Comparison of ENCODE assay signal across 14 cellular contexts in the genomic region with DNA sequence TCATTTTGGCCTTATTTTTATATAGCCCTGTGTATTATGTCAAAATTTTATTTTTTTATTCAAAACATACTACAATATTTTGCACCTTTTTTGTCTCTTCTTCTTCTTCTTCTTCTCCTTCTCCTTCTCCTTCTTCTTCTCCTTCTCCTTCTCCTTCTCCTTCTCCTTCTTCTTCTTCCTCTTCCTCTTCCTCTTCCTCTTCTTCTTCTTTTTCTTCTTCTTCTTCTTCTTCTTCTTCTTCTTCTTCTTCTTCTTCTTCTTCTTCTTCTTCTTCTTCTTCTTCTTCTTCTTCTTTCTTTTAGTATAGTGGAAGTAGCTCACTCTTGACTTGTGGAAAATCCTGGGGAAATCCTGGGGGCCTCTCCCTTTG. TPM values are rescaled to one million over a fixed set of nuclear protein-coding genes. Genes with fewer than 3 reads are reported as not detected.
"Had no signal": no experiment of that assay in that cellular context is flagged by ENCODE, and none has a peak within 500 bp of the region (broad histone marks: within the 10 kb centered on the region; RNA-seq: fewer than 3 reads in every experiment).

No MANE protein-coding gene starts in this region.

RNA-seq across cellular contexts. Expression of a gene that starts 2.6 kb away (rescaled TPM):
- total RNA-seq: activated B cell treated with CpG ODN at 0.5 μM for 24 hours; activated CD4-positive, alpha-beta memory T cell treated with anti-CD3 and anti-CD28 coated beads for 36 hours; activated CD4-positive, alpha-beta memory T cell treated with anti-CD3 and anti-CD28 coated beads, Interleukin-2, amount 10 ng/mL, durations not matched to agents 7 days and 5 days; activated CD4-positive, alpha-beta T cell treated with anti-CD3 and anti-CD28 coated beads for 36 hours; activated CD4-positive, alpha-beta T cell treated with anti-CD3 and anti-CD28 coated beads, Interleukin-2, amount 10 ng/mL, durations not matched to agents 24 days and 14 days; activated CD4-positive, alpha-beta T cell treated with anti-CD3 and anti-CD28 coated beads, Interleukin-2, amount 10 ng/mL, durations not matched to agents 7 days and 5 days; activated CD8-positive, alpha-beta memory T cell treated with anti-CD3 and anti-CD28 coated beads for 36 hours; activated CD8-positive, alpha-beta memory T cell treated with anti-CD3 and anti-CD28 coated beads, Interleukin-2, amount 10 ng/mL, durations not matched to agents 7 days and 5 days; activated CD8-positive, alpha-beta T cell treated with anti-CD3 and anti-CD28 coated beads for 36 hours; activated CD8-positive, alpha-beta T cell treated with anti-CD3 and anti-CD28 coated beads, Interleukin-2, amount 10 ng/mL, durations not matched to agents 7 days and 5 days; T-helper 1 cell treated with Interleukin-12 subunit alpha and Interleukin-12 subunit beta and Interleukin-4 antibody, amounts not matched to agents 30 ng/mL and 1 ng/mL, for 36 hours; T-helper 17 cell; T-helper 2 cell treated with Interferon-gamma antibody and Interleukin-4, amounts not matched to agents 100 ng/mL and 5 ng/mL, for 36 hours; WTC11 had no signal

RNA-seq across cellular contexts. Expression of a gene that starts 9.0 kb away (rescaled TPM):
- total RNA-seq: activated CD4-positive, alpha-beta memory T cell treated with anti-CD3 and anti-CD28 coated beads for 36 hours; activated CD4-positive, alpha-beta memory T cell treated with anti-CD3 and anti-CD28 coated beads, Interleukin-2, amount 10 ng/mL, durations not matched to agents 7 days and 5 days; activated CD4-positive, alpha-beta T cell treated with anti-CD3 and anti-CD28 coated beads for 36 hours; activated CD4-positive, alpha-beta T cell treated with anti-CD3 and anti-CD28 coated beads, Interleukin-2, amount 10 ng/mL, durations not matched to agents 24 days and 14 days; activated CD4-positive, alpha-beta T cell treated with anti-CD3 and anti-CD28 coated beads, Interleukin-2, amount 10 ng/mL, durations not matched to agents 7 days and 5 days; activated CD8-positive, alpha-beta memory T cell treated with anti-CD3 and anti-CD28 coated beads for 36 hours; activated CD8-positive, alpha-beta memory T cell treated with anti-CD3 and anti-CD28 coated beads, Interleukin-2, amount 10 ng/mL, durations not matched to agents 7 days and 5 days; activated CD8-positive, alpha-beta T cell treated with anti-CD3 and anti-CD28 coated beads for 36 hours; activated CD8-positive, alpha-beta T cell treated with anti-CD3 and anti-CD28 coated beads, Interleukin-2, amount 10 ng/mL, durations not matched to agents 7 days and 5 days; T-helper 1 cell treated with Interleukin-12 subunit alpha and Interleukin-12 subunit beta and Interleukin-4 antibody, amounts not matched to agents 30 ng/mL and 1 ng/mL, for 36 hours; T-helper 2 cell treated with Interferon-gamma antibody and Interleukin-4, amounts not matched to agents 100 ng/mL and 5 ng/mL, for 36 hours had no signal

RNA-seq across cellular contexts. Expression of a gene that starts 49.0 kb away (rescaled TPM):
- total RNA-seq: activated B cell treated with CpG ODN at 0.5 μM for 24 hours; activated CD4-positive, alpha-beta memory T cell treated with anti-CD3 and anti-CD28 coated beads for 36 hours; activated CD4-positive, alpha-beta memory T cell treated with anti-CD3 and anti-CD28 coated beads, Interleukin-2, amount 10 ng/mL, durations not matched to agents 7 days and 5 days; activated CD4-positive, alpha-beta T cell treated with anti-CD3 and anti-CD28 coated beads for 36 hours; activated CD4-positive, alpha-beta T cell treated with anti-CD3 and anti-CD28 coated beads, Interleukin-2, amount 10 ng/mL, durations not matched to agents 24 days and 14 days; activated CD4-positive, alpha-beta T cell treated with anti-CD3 and anti-CD28 coated beads, Interleukin-2, amount 10 ng/mL, durations not matched to agents 7 days and 5 days; activated CD8-positive, alpha-beta memory T cell treated with anti-CD3 and anti-CD28 coated beads for 36 hours; activated CD8-positive, alpha-beta memory T cell treated with anti-CD3 and anti-CD28 coated beads, Interleukin-2, amount 10 ng/mL, durations not matched to agents 7 days and 5 days; activated CD8-positive, alpha-beta T cell treated with anti-CD3 and anti-CD28 coated beads for 36 hours; activated CD8-positive, alpha-beta T cell treated with anti-CD3 and anti-CD28 coated beads, Interleukin-2, amount 10 ng/mL, durations not matched to agents 7 days and 5 days; T-helper 1 cell treated with Interleukin-12 subunit alpha and Interleukin-12 subunit beta and Interleukin-4 antibody, amounts not matched to agents 30 ng/mL and 1 ng/mL, for 36 hours; T-helper 17 cell; T-helper 2 cell treated with Interferon-gamma antibody and Interleukin-4, amounts not matched to agents 100 ng/mL and 5 ng/mL, for 36 hours had no signal

RNA-seq across cellular contexts. Expression of a gene that starts 56.5 kb away (rescaled TPM):
- total RNA-seq: activated B cell treated with CpG ODN at 0.5 μM for 24 hours; activated CD4-positive, alpha-beta memory T cell treated with anti-CD3 and anti-CD28 coated beads for 36 hours; activated CD4-positive, alpha-beta memory T cell treated with anti-CD3 and anti-CD28 coated beads, Interleukin-2, amount 10 ng/mL, durations not matched to agents 7 days and 5 days; activated CD4-positive, alpha-beta T cell treated with anti-CD3 and anti-CD28 coated beads for 36 hours; activated CD4-positive, alpha-beta T cell treated with anti-CD3 and anti-CD28 coated beads, Interleukin-2, amount 10 ng/mL, durations not matched to agents 24 days and 14 days; activated CD4-positive, alpha-beta T cell treated with anti-CD3 and anti-CD28 coated beads, Interleukin-2, amount 10 ng/mL, durations not matched to agents 7 days and 5 days; activated CD8-positive, alpha-beta memory T cell treated with anti-CD3 and anti-CD28 coated beads for 36 hours; activated CD8-positive, alpha-beta memory T cell treated with anti-CD3 and anti-CD28 coated beads, Interleukin-2, amount 10 ng/mL, durations not matched to agents 7 days and 5 days; activated CD8-positive, alpha-beta T cell treated with anti-CD3 and anti-CD28 coated beads for 36 hours; activated CD8-positive, alpha-beta T cell treated with anti-CD3 and anti-CD28 coated beads, Interleukin-2, amount 10 ng/mL, durations not matched to agents 7 days and 5 days; T-helper 1 cell treated with Interleukin-12 subunit alpha and Interleukin-12 subunit beta and Interleukin-4 antibody, amounts not matched to agents 30 ng/mL and 1 ng/mL, for 36 hours; T-helper 17 cell; T-helper 2 cell treated with Interferon-gamma antibody and Interleukin-4, amounts not matched to agents 100 ng/mL and 5 ng/mL, for 36 hours had no signal
